Comparison of ENCODE assay signal across 13 cellular contexts in the genomic region with DNA sequence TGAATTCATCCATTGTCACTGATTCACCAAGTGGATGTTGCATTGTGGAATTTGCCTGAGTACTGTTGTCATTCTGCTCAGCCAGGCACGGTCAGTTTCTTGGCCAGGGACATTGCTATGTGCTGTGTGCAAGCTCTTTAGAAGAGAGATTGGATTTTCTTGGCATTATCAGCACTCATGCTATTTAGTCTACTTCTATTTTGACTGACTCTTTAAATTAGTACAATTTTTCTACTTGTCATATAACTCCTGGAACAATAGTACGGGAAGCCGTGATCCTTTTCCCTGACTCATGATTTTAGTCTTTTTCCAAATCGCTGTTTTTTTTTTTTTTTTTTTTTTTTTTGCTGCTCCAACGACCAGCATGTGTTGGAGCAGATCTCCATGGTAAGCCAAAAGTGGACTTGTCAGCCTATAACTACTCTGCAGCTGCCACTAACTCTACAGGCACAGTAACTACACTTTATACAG.
DNase-seq lines count a peak whose midpoint lies in the region; ATAC-seq and TF ChIP-seq lines count a peak whose summit lies in the region.
"Had no signal": no experiment of that assay in that cellular context is flagged by ENCODE, and none has a peak within 500 bp of the region (broad histone marks: within the 10 kb centered on the region; RNA-seq: fewer than 3 reads in every experiment).

No MANE protein-coding gene starts in this region.

- H3K36me3 ChIP-seq in CD4-positive, CD25-positive, alpha-beta regulatory T cell (ENCODE audit: control insufficient read depth, insufficient read depth, low read length) = peaks cover 49% of the 10 kb centered on the region

- H3K27me3 Mint-ChIP-seq in CD4-positive, CD25-positive, alpha-beta regulatory T cell = no peaks in the 10 kb centered on the region
- no peaks in the 10 kb centered on the region for H3K27me3 Mint-ChIP-seq in activated CD4-positive, alpha-beta memory T cell treated with anti-CD3 and anti-CD28 coated beads, Interleukin-2, amount 10 ng/mL, durations not matched to agents 7 days and 5 days
- H3K27me3 Mint-ChIP-seq in nephron (ENCODE audit: low read depth) = no peaks in the 10 kb centered on the region

- TF ChIP-seq POLR2A in lower leg skin (IDR thresholded peaks at IDR 0.05) = no peak

- POLR2A ChIA-PET in activated CD4-positive, alpha-beta memory T cell treated with anti-CD3 and anti-CD28 coated beads, Interleukin-2, amount 10 ng/mL, durations not matched to agents 7 days and 5 days (lab: Charles Lee) = interaction anchor here (1.0 to 10.2 kb wide), 7 partner anchors 15 to 230 kb away, joined by 3 to 151 read pairs (median 5); a partner anchor contains a TSS

- H3K4me1 Mint-ChIP-seq in CD4-positive, CD25-positive, alpha-beta regulatory T cell = peaks cover 62 to 95% (median 77%) of the 10 kb centered on the region in 4 donors
- peaks cover 80% of the 10 kb centered on the region for H3K4me1 Mint-ChIP-seq in activated CD4-positive, alpha-beta memory T cell treated with anti-CD3 and anti-CD28 coated beads, Interleukin-2, amount 10 ng/mL, durations not matched to agents 7 days and 5 days
- peaks cover 5% of the 10 kb centered on the region for H3K4me1 Mint-ChIP-seq in nephron

- peak overlapping the region; percentile 96 to 99 (median 98) for H3K27ac Mint-ChIP-seq in CD4-positive, CD25-positive, alpha-beta regulatory T cell
- H3K27ac Mint-ChIP-seq in activated CD4-positive, alpha-beta memory T cell treated with anti-CD3 and anti-CD28 coated beads, Interleukin-2, amount 10 ng/mL, durations not matched to agents 7 days and 5 days = peak overlapping the region; percentile 83
- peak overlapping the region; percentile 73 to 86 (median 84) for H3K27ac Mint-ChIP-seq in nephron
- H3K27ac Mint-ChIP-seq: HFFc6 had no signal

- no peaks in the 10 kb centered on the region for H3K27me3 ChIP-seq in CD4-positive, CD25-positive, alpha-beta regulatory T cell (ENCODE audit: control insufficient read depth, insufficient read depth, low read length)

- no peak for DNase-seq in CD4-positive, CD25-positive, alpha-beta regulatory T cell
- DNase-seq in activated CD4-positive, alpha-beta memory T cell treated with anti-CD3 and anti-CD28 coated beads, Interleukin-2, amount 10 ng/mL, durations not matched to agents 7 days and 5 days = no peak
- peak; percentile 38 for DNase-seq in fibroblast of mammary gland (ENCODE audit: low read depth)
- no peak for DNase-seq in lower leg skin (ENCODE audit: low spot score in 2 of 2)
- DNase-seq in MV-4-11 (lab: John Stamatoyannopoulos, UW) = no peak
- DNase-seq: Calu3, HFFc6, left colon, NCI-H2171, T1000 had no signal

- peak overlapping the region; percentile 1 to 74 (median 54) for H3K4me3 Mint-ChIP-seq in CD4-positive, CD25-positive, alpha-beta regulatory T cell
- no peak overlapping the region for H3K4me3 Mint-ChIP-seq in activated CD4-positive, alpha-beta memory T cell treated with anti-CD3 and anti-CD28 coated beads, Interleukin-2, amount 10 ng/mL, durations not matched to agents 7 days and 5 days
- no peak overlapping the region for H3K4me3 Mint-ChIP-seq in nephron
- H3K4me3 Mint-ChIP-seq: HFFc6 had no signal

- no peak for ATAC-seq in CD4-positive, CD25-positive, alpha-beta regulatory T cell (ENCODE audit: low read depth in 2 of 2)
- no peak for ATAC-seq in GM21619 (IDR thresholded peaks at IDR 0.05; ENCODE audit: unreplicated experiment)
- ATAC-seq in HG03139 (IDR thresholded peaks at IDR 0.05; ENCODE audit: unreplicated experiment) = no peak

- peaks cover 84% of the 10 kb centered on the region for H3K4me1 ChIP-seq in CD4-positive, CD25-positive, alpha-beta regulatory T cell (ENCODE audit: control insufficient read depth, insufficient read depth, low read length, poor library complexity, severe bottlenecking)

- TF ChIP-seq CTCF in fibroblast of mammary gland (conservative IDR thresholded peaks at IDR 0.05; ENCODE audit: control insufficient read depth, insufficient read depth, low read depth, low read length) (no peak), nephron (IDR thresholded peaks at IDR 0.05; ENCODE audit: unreplicated experiment in 3 of 3) (no peak), lower leg skin (IDR thresholded peaks at IDR 0.05) (no peak)

- CTCF ChIA-PET in activated CD4-positive, alpha-beta memory T cell treated with anti-CD3 and anti-CD28 coated beads, Interleukin-2, amount 10 ng/mL, durations not matched to agents 7 days and 5 days (lab: Charles Lee) = interaction anchor here (0.7 to 1.3 kb wide), 3 partner anchors 11 to 385 kb away, joined by 4 to 5 read pairs (median 4); no protein-coding TSS in a partner anchor

- H3K9me3 ChIP-seq in CD4-positive, CD25-positive, alpha-beta regulatory T cell (ENCODE audit: control insufficient read depth in 2 of 2, low read length in 2 of 2) = no peaks in the 10 kb centered on the region

- peak overlapping the region; percentile 98 for H3K27ac ChIP-seq in CD4-positive, CD25-positive, alpha-beta regulatory T cell (ENCODE audit: insufficient read depth, low read length, poor library complexity, severe bottlenecking)

- H3K9me3 Mint-ChIP-seq in CD4-positive, CD25-positive, alpha-beta regulatory T cell = no peaks in the 10 kb centered on the region
- no peaks in the 10 kb centered on the region for H3K9me3 Mint-ChIP-seq in activated CD4-positive, alpha-beta memory T cell treated with anti-CD3 and anti-CD28 coated beads, Interleukin-2, amount 10 ng/mL, durations not matched to agents 7 days and 5 days
- peaks cover 2% of the 10 kb centered on the region for H3K9me3 Mint-ChIP-seq in nephron
- H3K9me3 Mint-ChIP-seq: HFFc6 had no signal

- H3K36me3 Mint-ChIP-seq in CD4-positive, CD25-positive, alpha-beta regulatory T cell = peaks cover 72% of the 10 kb centered on the region
- H3K36me3 Mint-ChIP-seq in activated CD4-positive, alpha-beta memory T cell treated with anti-CD3 and anti-CD28 coated beads, Interleukin-2, amount 10 ng/mL, durations not matched to agents 7 days and 5 days (ENCODE audit: low read depth) = peaks cover 92% of the 10 kb centered on the region
- peaks cover 71% of the 10 kb centered on the region for H3K36me3 Mint-ChIP-seq in nephron (ENCODE audit: low read depth)

- peak overlapping the region; percentile 69 for H3K4me3 ChIP-seq in CD4-positive, CD25-positive, alpha-beta regulatory T cell (ENCODE audit: low read depth, low read length)
- H3K4me3 ChIP-seq in fibroblast of mammary gland (ENCODE audit: control insufficient read depth, low read depth, low read length) = no peak overlapping the region
- H3K4me3 ChIP-seq in lower leg skin (ENCODE audit: low read depth, poor library complexity, severe bottlenecking) = no peak overlapping the region

- 65 to 75% methylated on average over 5 of the region's 5 CpGs for WGBS in lower leg skin, 2 donors

- intact Hi-C loops in lower leg skin (cut with DNase I; ENCODE audit: low total_unique reads) = no loop called here

Comparison
In these comparisons a context has a peak if more than half of its experiments do, and no peak if none do; other contexts are left out.
1. H3K4me3 Mint-ChIP-seq: peak in CD4-positive, CD25-positive, alpha-beta regulatory T cell (4 of 4); none in activated CD4-positive, alpha-beta memory T cell treated with anti-CD3 and anti-CD28 coated beads, Interleukin-2, amount 10 ng/mL, durations not matched to agents 7 days and 5 days (single experiment) and nephron (0 of 3).
2. Peak in every context shown above with its lines, with median percentiles within 50 percentile points of each other: H3K27ac Mint-ChIP-seq.